In genomic region chrX:8738588-8739189, GRCh38 we compare ENCODE assay signal across 8 cellular contexts. TPM values are rescaled to one million over a fixed set of nuclear protein-coding genes. Genes with fewer than 3 reads are reported as not detected.
DNase-seq lines count a peak whose midpoint lies in the region; ATAC-seq, FAIRE-seq and TF ChIP-seq lines count a peak whose summit lies in the region.

No MANE protein-coding gene starts in this region.

- no peaks in the 10 kb centered on the region for H4K20me1 ChIP-seq in mammary epithelial cell (ENCODE audit: insufficient read depth, low read length)

- H3K4me1 ChIP-seq in mammary epithelial cell (ENCODE audit: insufficient read depth, low read length) (no peaks in the 10 kb centered on the region), mesenchymal stem cell (ENCODE audit: control insufficient read depth, insufficient read depth, low read depth, low read length) (no peaks in the 10 kb centered on the region)

- H3K23ac ChIP-seq in mesenchymal stem cell (ENCODE audit: low read length in 2 of 2): no peak overlapping the region

- H3K79me1 ChIP-seq in mesenchymal stem cell (replicated peaks; ENCODE audit: low read length, poor library complexity, severe bottlenecking): no peaks in the 10 kb centered on the region

- H3K14ac ChIP-seq in mesenchymal stem cell (ENCODE audit: low read length in 2 of 2): no peak overlapping the region

- H3K9ac ChIP-seq in mammary epithelial cell (ENCODE audit: insufficient read depth, low read length) (no peak overlapping the region), mesenchymal stem cell (ENCODE audit: low read length) (no peak overlapping the region)

- no peak overlapping the region for H2BK15ac ChIP-seq in mesenchymal stem cell (ENCODE audit: low read depth, poor library complexity, severe bottlenecking)

- H3K36me3 ChIP-seq in H7 (replicated peaks; ENCODE audit: control insufficient read depth, insufficient read depth, low read length) (no peaks in the 10 kb centered on the region), mammary epithelial cell (ENCODE audit: insufficient read depth, low read length) (no peaks in the 10 kb centered on the region), mesenchymal stem cell (ENCODE audit: control insufficient read depth in 1 of 2, insufficient read depth in 2 of 2, low read depth in 1 of 2, low read length in 2 of 2) (no peaks in the 10 kb centered on the region)

- no peak overlapping the region for H4K91ac ChIP-seq in mesenchymal stem cell (ENCODE audit: low read length)

- no peak overlapping the region for H2AK5ac ChIP-seq in mesenchymal stem cell (ENCODE audit: low read length, severe bottlenecking)

- intact Hi-C loops in mammary epithelial cell (cut with micrococcal nuclease): loop anchor here (1.0 to 2.0 kb wide), 2 partner anchors 416 to 742 kb away; no protein-coding TSS in a partner anchor

- dilution Hi-C loops in mammary epithelial cell (cut with HindIII; ENCODE audit: low sequenced_read_pairs): no loop called here

- H2BK5ac ChIP-seq in mesenchymal stem cell (ENCODE audit: low read depth, low read length, poor library complexity, severe bottlenecking): no peak overlapping the region

- H3K4me3 ChIP-seq in H7 (ENCODE audit: insufficient read depth, low read depth, low read length) (no peak overlapping the region), mammary epithelial cell (replicated peaks in 1 of 3; ENCODE audit: insufficient read depth in 1 of 3, low read depth in 2 of 3, low read length in 3 of 3) (no peak overlapping the region), mesenchymal stem cell (ENCODE audit: insufficient read depth in 1 of 2, low read depth in 1 of 2, low read length in 2 of 2) (no peak overlapping the region)

- in situ Hi-C loops in mammary epithelial cell (cut with MboI; ENCODE audit: low sequenced_read_pairs in 2 of 2): loop anchor here (10.0 to 25.0 kb wide), 2 partner anchors 744 to 751 kb away; no protein-coding TSS in a partner anchor

- FAIRE-seq in D721Med (lab: Jason Lieb, UNC): no peak

- H4K8ac ChIP-seq in mesenchymal stem cell (ENCODE audit: low read length): no peak overlapping the region

- H2BK120ac ChIP-seq in mesenchymal stem cell (ENCODE audit: low read depth, low read length): no peak overlapping the region

- 0% methylated on average over 7 of the region's 7 CpGs for WGBS in mammary epithelial cell (ENCODE audit: low coverage, missing lambda C conversion rate)
- WGBS in mesenchymal stem cell: 0% methylated on average over 5 of the region's 7 CpGs

- H2AFZ ChIP-seq in mammary epithelial cell (ENCODE audit: low read depth, low read length): no peak overlapping the region
- no peak overlapping the region for H2AFZ ChIP-seq in mesenchymal stem cell (ENCODE audit: low read depth, low read length)

- no peak overlapping the region for H3K18ac ChIP-seq in mesenchymal stem cell (ENCODE audit: low read depth in 1 of 2, low read length in 2 of 2)

- no peak for ATAC-seq in GM18870 (IDR thresholded peaks at IDR 0.05; ENCODE audit: unreplicated experiment)
- no peak for ATAC-seq in HG02588 (IDR thresholded peaks at IDR 0.05; ENCODE audit: unreplicated experiment)

- H3K79me2 ChIP-seq in mammary epithelial cell (ENCODE audit: insufficient read depth, low read length): no peaks in the 10 kb centered on the region

- no peak overlapping the region for H2BK12ac ChIP-seq in mesenchymal stem cell (ENCODE audit: low read length in 2 of 2)

- no peak overlapping the region for H3K4ac ChIP-seq in mesenchymal stem cell (ENCODE audit: low read depth in 1 of 2, low read length in 2 of 2)

- DNase-seq in D721Med (ENCODE audit: insufficient read length, low spot score): no peak
- DNase-seq in H7: peak; percentile 30
- peak; percentile 57 for DNase-seq in OCI-M1 (lab: John Stamatoyannopoulos, UW)
- DNase-seq in mammary epithelial cell: no peak
- peak; percentile 29 for DNase-seq in mesenchymal stem cell
- DNase-seq in GM19240 (ENCODE audit: insufficient read length, low spot score): no peak

- CTCF ChIA-PET in mammary epithelial cell (lab: Charles Lee; ENCODE audit: low non-redundant PET): interaction anchor here (0.6 to 1.0 kb wide), 2 partner anchors 285 to 374 kb away, joined by 3 to 6 read pairs; no protein-coding TSS in a partner anchor

- H3K4me2 ChIP-seq in mammary epithelial cell (ENCODE audit: insufficient read depth, low read depth, low read length) (no peak overlapping the region), mesenchymal stem cell (ENCODE audit: low read length, poor library complexity, severe bottlenecking) (no peak overlapping the region)

- BruUV-seq in mammary epithelial cell (replicated peaks; lab: Mats Ljungman, UMichigan): no TSS peak

- H3K27ac ChIP-seq in mammary epithelial cell (ENCODE audit: insufficient read depth, low read depth, low read length): no peak overlapping the region
- H3K27ac ChIP-seq in mesenchymal stem cell (ENCODE audit: low read length, poor library complexity, severe bottlenecking): no peak overlapping the region

- H3K27me3 ChIP-seq in H7 (ENCODE audit: control insufficient read depth, insufficient read depth, low read length) (no peaks in the 10 kb centered on the region), mammary epithelial cell (ENCODE audit: insufficient read depth, low read length) (no peaks in the 10 kb centered on the region), mesenchymal stem cell (ENCODE audit: control insufficient read depth in 1 of 2, insufficient read depth in 1 of 2, low read length in 2 of 2) (peaks cover 0 to 3% of the 10 kb centered on the region in 2 experiments)

- TF ChIP-seq CTCF in D721Med (IDR thresholded peaks at IDR 0.05; ENCODE audit: insufficient read depth, missing control alignments): peak; percentile 54
- peak; percentile 50 to 51 for TF ChIP-seq CTCF in mammary epithelial cell (conservative IDR thresholded peaks at IDR 0.05 in 1 of 2, IDR thresholded peaks at IDR 0.05 in 1 of 2; ENCODE audit: extremely low read depth in 1 of 2, insufficient read depth in 1 of 2, low read depth in 1 of 2, low read length in 2 of 2)

- H3K9me3 ChIP-seq in mammary epithelial cell (replicated peaks; ENCODE audit: insufficient read depth, low read length) (no peaks in the 10 kb centered on the region), mesenchymal stem cell (ENCODE audit: control insufficient read depth, low read length) (no peaks in the 10 kb centered on the region)

RNA-seq across cellular contexts. Expression of gene ANOS1, which starts 6.8 kb away (rescaled TPM):
- total RNA-seq in H7 (2014; rRNA removed; shearing (Covaris generic)): 69.3 and 70.8 TPM in 2 replicates
- 10 to 100 TPM in 1 of 2 donors, 1 to 10 TPM in 1; 2.0 to 10.5 TPM for total RNA-seq in mammary epithelial cell
- 8.5 TPM for polyA plus RNA-seq in mammary epithelial cell
- 21.6 TPM for polyA minus RNA-seq in mammary epithelial cell
- polyA plus RNA-seq in mesenchymal stem cell (2013, experiment 1 of 2): 1.4 TPM
- 1.3 TPM for polyA plus RNA-seq in mesenchymal stem cell (2013, experiment 2 of 2)

Comparison
In these comparisons a context has a peak if more than half of its experiments do, and no peak if none do; other contexts are left out.
1. DNase-seq: peak in H7 (single experiment), OCI-M1 (single experiment) and mesenchymal stem cell (single experiment); none in D721Med (single experiment), mammary epithelial cell (single experiment) and GM19240 (single experiment).